In the genomic region with DNA sequence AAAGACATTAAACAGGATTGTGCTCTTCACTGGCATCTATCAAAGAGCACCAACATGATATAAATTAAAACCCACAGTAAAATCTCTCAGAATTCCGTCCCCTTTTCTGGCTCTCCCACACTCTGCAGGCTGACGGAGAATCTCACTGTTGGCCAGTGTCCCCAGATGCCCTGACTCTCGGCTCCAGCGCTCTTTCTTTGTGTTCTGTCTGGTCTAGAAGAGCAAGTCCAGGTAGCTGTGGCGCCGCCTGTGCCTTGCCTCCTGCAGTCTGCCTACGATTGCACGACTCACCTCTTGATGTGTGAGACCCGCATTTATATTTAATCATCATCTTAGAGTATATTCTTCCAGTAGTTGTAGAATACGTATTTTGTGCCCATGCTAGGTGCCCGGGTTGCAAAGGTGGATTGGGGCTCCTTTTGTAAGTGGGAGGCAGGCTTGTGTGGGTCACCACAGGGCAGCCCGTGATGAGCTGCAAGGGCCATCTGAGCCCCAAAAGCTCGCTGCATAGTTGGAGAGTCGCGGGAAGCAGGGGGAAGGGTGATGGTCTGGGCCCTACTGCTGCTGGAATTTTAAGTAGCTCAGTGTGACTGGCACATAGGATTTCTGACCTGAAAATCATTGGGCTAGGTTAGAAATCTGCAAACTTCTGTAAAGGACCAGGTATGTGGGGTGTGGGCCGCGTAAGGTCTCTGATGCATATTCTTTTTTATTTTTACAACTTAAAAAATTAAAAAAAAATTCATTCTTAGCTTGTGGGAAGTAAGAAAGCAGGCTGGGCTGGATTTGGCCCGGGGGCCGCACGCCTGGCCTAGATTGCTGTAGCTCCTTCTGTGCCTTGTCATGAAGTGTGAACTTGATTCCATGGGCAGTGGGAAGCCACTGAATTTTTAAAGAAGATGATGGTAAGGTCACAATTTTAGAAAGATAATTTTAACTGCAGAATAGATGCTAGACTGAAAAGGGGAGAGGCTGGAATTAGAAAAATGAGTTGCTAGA, we compare ENCODE assay signal across 14 cellular contexts. TPM values are rescaled to one million over a fixed set of nuclear protein-coding genes. Genes with fewer than 3 reads are reported as not detected.
A peak's percentile ranks its signal among the peaks of the same experiment; 100 is the strongest.
DNase-seq lines count a peak whose midpoint lies in the region; ATAC-seq and TF ChIP-seq lines count a peak whose summit lies in the region.
"Had no signal": no experiment of that assay in that cellular context is flagged by ENCODE, and none has a peak within 500 bp of the region (broad histone marks: within the 10 kb centered on the region; RNA-seq: fewer than 3 reads in every experiment).

No MANE protein-coding gene starts in this region.

- H3K36me3 Mint-ChIP-seq in stimulated activated memory B cell treated with anti-CD40 and anti-IgM and Interleukin-4, amounts not matched to agents 10 μg/mL and 1 μg/mL and 100 μg/mL, for 72 hours, result peaks cover 30% of the 10 kb centered on the region

- peak overlapping the region; percentile 21; the same call in 1 of the 2 replicates for H3K9ac ChIP-seq in iPS-20b (ENCODE audit: low read depth, low read length)

- H3K4me1 ChIP-seq in adrenal gland (replicated peaks in 1 of 2), result peaks cover 33 to 54% of the 10 kb centered on the region in 2 donors
- H3K4me1 ChIP-seq in iPS-20b (ENCODE audit: insufficient read depth, low read length), result peaks cover 46% of the 10 kb centered on the region; the same call in 1 of the 2 replicates

- ATAC-seq in stimulated activated memory B cell treated with anti-CD40 and anti-IgM and Interleukin-4, amounts not matched to agents 10 μg/mL and 1 μg/mL and 100 μg/mL, for 72 hours, result no peak
- ATAC-seq in GM18858 (IDR thresholded peaks at IDR 0.05; ENCODE audit: unreplicated experiment), result no peak
- ATAC-seq: Panc1 had no signal

- H3K27ac ChIP-seq in adrenal gland (peak overlapping the region in 3 of 5 donors; percentile 28 to 67 (median 59)), iPS-20b (ENCODE audit: low read length) (no peak overlapping the region)
- H3K27ac ChIP-seq: colonic mucosa had no signal

- no peaks in the 10 kb centered on the region for H3K9me3 Mint-ChIP-seq in stimulated activated memory B cell treated with anti-CD40 and anti-IgM and Interleukin-4, amounts not matched to agents 10 μg/mL and 1 μg/mL and 100 μg/mL, for 72 hours
- H3K9me3 Mint-ChIP-seq: activated CD4-positive, alpha-beta memory T cell treated with anti-CD3 and anti-CD28 coated beads for 36 hours; activated naive CD4-positive, alpha-beta T cell treated with anti-CD3 and anti-CD28 coated beads, Interleukin-2, amount 10 ng/mL, durations not matched to agents 7 days and 5 days had no signal

- DNase-seq in NCI-H82 (lab: John Stamatoyannopoulos, UW) (peak; percentile 51), NCI-H82 treated with DMSO at 0.1 percent for 48 hours (lab: John Stamatoyannopoulos, UW; ENCODE audit: unreplicated experiment) (no peak), adrenal gland (peak in 2 of 7 donors; percentile 42 to 77), NCI-H69 (lab: John Stamatoyannopoulos, UW) (no peak), T1000 (lab: John Stamatoyannopoulos, UW) (no peak)
- DNase-seq: activated CD4-positive, alpha-beta memory T cell treated with anti-CD3 and anti-CD28 coated beads for 36 hours; activated naive CD4-positive, alpha-beta T cell treated with anti-CD3 and anti-CD28 coated beads, Interleukin-2, amount 10 ng/mL, durations not matched to agents 7 days and 5 days; colonic mucosa; T-helper 2 cell had no signal

- intact Hi-C loops in adrenal gland (cut with DNase I), result loop anchor here in 1 of 2 donors (10.0 kb wide), 1 partner anchor 90 kb away; no protein-coding TSS in a partner anchor

- 64 to 78% (median 69%) methylated on average over 18 to 20 of the region's 20 CpGs for WGBS in adrenal gland, 4 donors

- H3K27me3 ChIP-seq in adrenal gland, result no peaks in the 10 kb centered on the region
- H3K27me3 ChIP-seq in iPS-20b (ENCODE audit: insufficient read depth, low read length), result no peaks in the 10 kb centered on the region
- H3K27me3 ChIP-seq: colonic mucosa had no signal

- TF ChIP-seq POLR2A in adrenal gland (IDR thresholded peaks at IDR 0.05), result no peak

- no peaks in the 10 kb centered on the region for H3K27me3 Mint-ChIP-seq in stimulated activated memory B cell treated with anti-CD40 and anti-IgM and Interleukin-4, amounts not matched to agents 10 μg/mL and 1 μg/mL and 100 μg/mL, for 72 hours
- H3K27me3 Mint-ChIP-seq: activated CD4-positive, alpha-beta memory T cell treated with anti-CD3 and anti-CD28 coated beads for 36 hours; activated naive CD4-positive, alpha-beta T cell treated with anti-CD3 and anti-CD28 coated beads, Interleukin-2, amount 10 ng/mL, durations not matched to agents 7 days and 5 days had no signal

- H3K36me3 ChIP-seq in adrenal gland (replicated peaks in 1 of 2) (no peaks in the 10 kb centered on the region), iPS-20b (ENCODE audit: insufficient read depth, low read depth, low read length) (0 out of 2 replicates have a peak, but pooled peaks cover 5% of the 10 kb centered on the region)
- H3K36me3 ChIP-seq: colonic mucosa had no signal

- peak overlapping the region; percentile 91 for H3K27ac Mint-ChIP-seq in stimulated activated memory B cell treated with anti-CD40 and anti-IgM and Interleukin-4, amounts not matched to agents 10 μg/mL and 1 μg/mL and 100 μg/mL, for 72 hours
- H3K27ac Mint-ChIP-seq: activated CD4-positive, alpha-beta memory T cell treated with anti-CD3 and anti-CD28 coated beads for 36 hours; activated naive CD4-positive, alpha-beta T cell treated with anti-CD3 and anti-CD28 coated beads, Interleukin-2, amount 10 ng/mL, durations not matched to agents 7 days and 5 days had no signal

- no peak for TF ChIP-seq CTCF in adrenal gland (IDR thresholded peaks at IDR 0.05)

- H3K4me1 Mint-ChIP-seq in stimulated activated memory B cell treated with anti-CD40 and anti-IgM and Interleukin-4, amounts not matched to agents 10 μg/mL and 1 μg/mL and 100 μg/mL, for 72 hours, result peaks cover 57% of the 10 kb centered on the region

- no peak overlapping the region for H3K4me3 ChIP-seq in adrenal gland
- H3K4me3 ChIP-seq in iPS-20b (ENCODE audit: low read length), result no peak overlapping the region
- H3K4me3 ChIP-seq: colonic mucosa, skin epidermis had no signal

- H3K9me3 ChIP-seq in adrenal gland (replicated peaks in 1 of 3) (no peaks in the 10 kb centered on the region), iPS-20b (ENCODE audit: insufficient read depth, low read depth, low read length) (no peaks in the 10 kb centered on the region)
- H3K9me3 ChIP-seq: colonic mucosa had no signal

- H3K4me3 Mint-ChIP-seq in stimulated activated memory B cell treated with anti-CD40 and anti-IgM and Interleukin-4, amounts not matched to agents 10 μg/mL and 1 μg/mL and 100 μg/mL, for 72 hours, result no peak overlapping the region
- H3K4me3 Mint-ChIP-seq: activated CD4-positive, alpha-beta memory T cell treated with anti-CD3 and anti-CD28 coated beads for 36 hours; activated naive CD4-positive, alpha-beta T cell treated with anti-CD3 and anti-CD28 coated beads, Interleukin-2, amount 10 ng/mL, durations not matched to agents 7 days and 5 days had no signal

RNA-seq across cellular contexts. Expression of a gene that starts 55.8 kb away (rescaled TPM):
- total RNA-seq in adrenal gland, result 100 to 1,000 TPM in 2 of 8 donors, 10 to 100 TPM in 6; 46.1 to 171 (median 73.8) TPM
- 100 to 1,000 TPM in 1 of 3 donors, 10 to 100 TPM in 2; 42.0 to 107 (median 75.2) TPM for polyA plus RNA-seq in adrenal gland
